In genomic region chr1:38932496-38933014, GRCh38 we compare ENCODE assay signal across 29 cellular contexts. TPM values are rescaled to one million over a fixed set of nuclear protein-coding genes. Genes with fewer than 3 reads are reported as not detected.
DNase-seq lines count a peak whose midpoint lies in the region; ATAC-seq and FAIRE-seq lines count a peak whose summit lies in the region.
"Had no signal": no experiment of that assay in that cellular context is flagged by ENCODE, and none has a peak within 500 bp of the region (broad histone marks: within the 10 kb centered on the region; RNA-seq: fewer than 3 reads in every experiment).

No MANE protein-coding gene starts in this region.

- POLR2A ChIA-PET in activated CD4-positive, alpha-beta T cell treated with anti-CD3 and anti-CD28 coated beads for 36 hours (lab: Charles Lee) = interaction anchor here (0.6 kb wide), 1 partner anchor 41 kb away, joined by 3 read pairs; no protein-coding TSS in a partner anchor

- no peaks in the 10 kb centered on the region for H3K9me3 Mint-ChIP-seq in activated CD4-positive, alpha-beta T cell treated with anti-CD3 and anti-CD28 coated beads for 36 hours (ENCODE audit: low read depth)
- H3K9me3 Mint-ChIP-seq in stimulated activated naive CD8-positive, alpha-beta T cell treated with anti-CD3 and anti-CD28 coated beads, Interleukin-15, amount 100 ng/mL, for 72 hours = no peaks in the 10 kb centered on the region
- H3K9me3 Mint-ChIP-seq: CD8-positive, alpha-beta T cell; H9; HFFc6 had no signal

- peaks cover 11% of the 10 kb centered on the region for H3K4me1 Mint-ChIP-seq in activated CD4-positive, alpha-beta T cell treated with anti-CD3 and anti-CD28 coated beads for 36 hours
- H3K4me1 Mint-ChIP-seq in stimulated activated naive CD8-positive, alpha-beta T cell treated with anti-CD3 and anti-CD28 coated beads, Interleukin-15, amount 100 ng/mL, for 72 hours = no peaks in the 10 kb centered on the region

- FAIRE-seq in HTR-8/SVneo (lab: Jason Lieb, UNC) = no peak
- FAIRE-seq: GM12891, HepG2, K562, RCC 7860 had no signal

- peak overlapping the region; percentile 66 for H3K27ac ChIP-seq in substantia nigra (ENCODE audit: low read depth, low read length, poor library complexity, severe bottlenecking)
- H3K27ac ChIP-seq: 22Rv1; BLaER1 treated with 17β-estradiol and CSF1 and Interleukin-3, amounts not matched to agents 10 nM and 100 nM; GM23248 had no signal

- intact Hi-C loops in activated CD4-positive, alpha-beta T cell treated with anti-CD3 and anti-CD28 coated beads for 36 hours (cut with DNase I, micrococcal nuclease) = loop anchor here (2.0 to 5.0 kb wide), 2 partner anchors 74 to 80 kb away; partner anchors contain the start of gene RRAGC (in 1 of the 2)

- ATAC-seq in activated CD4-positive, alpha-beta T cell treated with anti-CD3 and anti-CD28 coated beads for 36 hours = peak; percentile 82
- peak; percentile 23 for ATAC-seq in stimulated activated naive CD8-positive, alpha-beta T cell treated with anti-CD3 and anti-CD28 coated beads, Interleukin-15, Interleukin-2, amounts not matched to agents 100 U/mL and 50 U/mL, for 24 hours
- ATAC-seq in stimulated activated naive CD8-positive, alpha-beta T cell treated with anti-CD3 and anti-CD28 coated beads, Interleukin-15, amount 100 ng/mL, for 72 hours = no peak
- ATAC-seq: CD8-positive, alpha-beta T cell; HepG2; K562 had no signal

- H3K27me3 Mint-ChIP-seq in activated CD4-positive, alpha-beta T cell treated with anti-CD3 and anti-CD28 coated beads for 36 hours = peaks cover 2% of the 10 kb centered on the region
- no peaks in the 10 kb centered on the region for H3K27me3 Mint-ChIP-seq in stimulated activated naive CD8-positive, alpha-beta T cell treated with anti-CD3 and anti-CD28 coated beads, Interleukin-15, amount 100 ng/mL, for 72 hours

- peak; percentile 44 for DNase-seq in activated CD4-positive, alpha-beta T cell treated with anti-CD3 and anti-CD28 coated beads for 36 hours
- no peak for DNase-seq in activated CD4-positive, alpha-beta T cell treated with anti-CD3 and anti-CD28 coated beads for 1 hour
- DNase-seq in activated naive CD4-positive, alpha-beta T cell treated with Interleukin-2 at 50 U/mL for 16 hours = peak; percentile 29
- DNase-seq in activated naive CD4-positive, alpha-beta T cell (lab: John Stamatoyannopoulos, UW) = no peak
- no peak for DNase-seq in stimulated activated naive CD8-positive, alpha-beta T cell treated with anti-CD3 and anti-CD28 coated beads, Interleukin-15, Interleukin-2, amounts not matched to agents 100 U/mL and 50 U/mL, for 24 hours
- DNase-seq in stimulated activated naive CD8-positive, alpha-beta T cell treated with anti-CD3 and anti-CD28 coated beads, Interleukin-15, amount 100 ng/mL, for 72 hours = no peak
- DNase-seq in substantia nigra (lab: John Stamatoyannopoulos, UW) (no peak), HTR-8/SVneo (ENCODE audit: insufficient read length, low spot score) (no peak)
- DNase-seq: ACHN; Calu3; CD8-positive, alpha-beta T cell; DMS153; GM23248; H9; HFFc6; MM.1S; NCI-H1048; NCI-H1417 treated with DMSO at 0.1 percent for 48 hours; NCI-H187; NCI-H446 treated with DMSO at 0.1 percent for 48 hours; NCI-H526 treated with DMSO at 0.1 percent for 48 hours; OCI-M1 had no signal

- CTCF ChIA-PET in activated CD4-positive, alpha-beta T cell treated with anti-CD3 and anti-CD28 coated beads for 36 hours (lab: Charles Lee) = interaction anchor here (0.6 to 1.3 kb wide), 4 partner anchors 58 to 1151 kb away, joined by 3 read pairs; no protein-coding TSS in a partner anchor

- no peak overlapping the region for H3K4me3 Mint-ChIP-seq in activated CD4-positive, alpha-beta T cell treated with anti-CD3 and anti-CD28 coated beads for 36 hours
- H3K4me3 Mint-ChIP-seq in stimulated activated naive CD8-positive, alpha-beta T cell treated with anti-CD3 and anti-CD28 coated beads, Interleukin-15, amount 100 ng/mL, for 72 hours = no peak overlapping the region
- H3K4me3 Mint-ChIP-seq: CD8-positive, alpha-beta T cell; H9; HFFc6 had no signal

- peak overlapping the region; percentile 4 for H3K27ac Mint-ChIP-seq in activated CD4-positive, alpha-beta T cell treated with anti-CD3 and anti-CD28 coated beads for 36 hours
- H3K27ac Mint-ChIP-seq in stimulated activated naive CD8-positive, alpha-beta T cell treated with anti-CD3 and anti-CD28 coated beads, Interleukin-15, amount 100 ng/mL, for 72 hours = no peak overlapping the region
- H3K27ac Mint-ChIP-seq: CD8-positive, alpha-beta T cell; HFFc6 had no signal

- H3K36me3 Mint-ChIP-seq in activated CD4-positive, alpha-beta T cell treated with anti-CD3 and anti-CD28 coated beads for 36 hours (ENCODE audit: low read depth) = no peaks in the 10 kb centered on the region
- H3K36me3 Mint-ChIP-seq: CD8-positive, alpha-beta T cell had no signal

RNA-seq across cellular contexts. Expression of gene RHBDL2, which starts 9.1 kb away (rescaled TPM):
- not detected for total RNA-seq in activated CD4-positive, alpha-beta T cell treated with anti-CD3 and anti-CD28 coated beads for 36 hours
- total RNA-seq: CD8-positive, alpha-beta T cell; H9; K562 had no signal

RNA-seq across cellular contexts. Expression of gene GJA9, which starts 51.2 kb away (rescaled TPM):
- total RNA-seq in activated CD4-positive, alpha-beta T cell treated with anti-CD3 and anti-CD28 coated beads for 36 hours = not detected
- total RNA-seq: Calu3; CD8-positive, alpha-beta T cell; G401; H9; HFFc6; K562 had no signal

RNA-seq across cellular contexts. Expression of gene AKIRIN1, which starts 58.5 kb away (rescaled TPM):
- total RNA-seq in activated CD4-positive, alpha-beta T cell treated with anti-CD3 and anti-CD28 coated beads for 36 hours = 10 to 100 TPM; 65.7 to 86.0 TPM

RNA-seq across cellular contexts. Expression of gene MYCBP, which starts 59.4 kb away (rescaled TPM):
- total RNA-seq in activated CD4-positive, alpha-beta T cell treated with anti-CD3 and anti-CD28 coated beads for 36 hours = 10 to 100 TPM; 44.4 to 46.8 TPM

Comparison
In these comparisons a context has a peak if more than half of its experiments do, and no peak if none do; other contexts are left out.
1. DNase-seq: peak in activated CD4-positive, alpha-beta T cell treated with anti-CD3 and anti-CD28 coated beads for 36 hours (single experiment) and activated naive CD4-positive, alpha-beta T cell treated with Interleukin-2 at 50 U/mL for 16 hours (single experiment); none in activated CD4-positive, alpha-beta T cell treated with anti-CD3 and anti-CD28 coated beads for 1 hour (single experiment), activated naive CD4-positive, alpha-beta T cell (0 of 4), stimulated activated naive CD8-positive, alpha-beta T cell treated with anti-CD3 and anti-CD28 coated beads, Interleukin-15, Interleukin-2, amounts not matched to agents 100 U/mL and 50 U/mL, for 24 hours (single experiment), stimulated activated naive CD8-positive, alpha-beta T cell treated with anti-CD3 and anti-CD28 coated beads, Interleukin-15, amount 100 ng/mL, for 72 hours (0 of 2), substantia nigra (0 of 49) and HTR-8/SVneo (single experiment).